18 cellular contexts compared by ENCODE assay signal in the genomic region with DNA sequence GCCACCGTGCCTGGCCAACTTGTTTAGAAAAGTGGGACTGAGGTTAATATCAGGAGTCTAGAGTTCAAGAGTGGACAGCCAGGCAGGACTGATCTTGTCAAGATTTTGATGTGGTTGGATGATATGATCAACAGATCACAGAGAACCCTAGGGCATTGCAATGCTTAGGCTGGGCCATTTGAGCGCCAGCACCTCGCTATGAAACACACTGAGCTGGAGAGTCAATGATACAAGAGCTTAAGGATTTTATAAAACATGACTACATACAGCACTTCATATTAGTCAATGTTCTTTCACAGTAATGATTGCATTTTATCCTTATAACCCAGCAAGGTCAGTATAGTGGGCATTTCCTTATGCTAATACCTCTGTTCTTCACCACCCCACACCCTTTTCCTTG. TPM values are rescaled to one million over a fixed set of nuclear protein-coding genes. Genes with fewer than 3 reads are reported as not detected.
DNase-seq lines count a peak whose midpoint lies in the region; ATAC-seq, FAIRE-seq and TF ChIP-seq lines count a peak whose summit lies in the region.
"Had no signal": no experiment of that assay in that cellular context is flagged by ENCODE, and none has a peak within 500 bp of the region (broad histone marks: within the 10 kb centered on the region; RNA-seq: fewer than 3 reads in every experiment).

No MANE protein-coding gene starts in this region.

- no peaks in the 10 kb centered on the region for H3K9me3 ChIP-seq in IMR-90 (ENCODE audit: control insufficient read depth, insufficient read depth, low read length)
- H3K9me3 ChIP-seq in astrocyte (ENCODE audit: insufficient read depth, low read depth, low read length) = no peaks in the 10 kb centered on the region
- H3K9me3 ChIP-seq in kidney (ENCODE audit: control insufficient read depth in 1 of 2, low read length in 2 of 2) = no peaks in the 10 kb centered on the region
- H3K9me3 ChIP-seq in stomach smooth muscle (ENCODE audit: control insufficient read depth in 2 of 2, low read length in 2 of 2) = no peaks in the 10 kb centered on the region
- H3K9me3 ChIP-seq in gastrocnemius medialis = no peaks in the 10 kb centered on the region
- H3K9me3 ChIP-seq: BLaER1 had no signal

- no peak overlapping the region for H3K4ac ChIP-seq in IMR-90 (ENCODE audit: low read depth, low read length)

- H3K36me3 Mint-ChIP-seq in astrocyte (ENCODE audit: low read depth, unreplicated experiment) = peaks cover 3% of the 10 kb centered on the region

- no peak overlapping the region for H3K56ac ChIP-seq in IMR-90 (ENCODE audit: extremely low read depth, insufficient read depth, low read length)

- no peaks in the 10 kb centered on the region for H3K9me3 Mint-ChIP-seq in astrocyte (ENCODE audit: unreplicated experiment)
- H3K9me3 Mint-ChIP-seq: HFFc6 had no signal

- no peak overlapping the region for H2BK5ac ChIP-seq in IMR-90 (ENCODE audit: low read depth, low read length, poor library complexity, severe bottlenecking)

- BruUV-seq in IMR-90 (replicated peaks; lab: Mats Ljungman, UMichigan) = no TSS peak

- no peak for ATAC-seq in IMR-90 (ENCODE audit: low read depth)
- no peak for ATAC-seq in GM18873 (IDR thresholded peaks at IDR 0.05; ENCODE audit: low FRiP score, unreplicated experiment)
- no peak for ATAC-seq in gastrocnemius medialis
- ATAC-seq: Panc1 had no signal

- no peak overlapping the region for H4K91ac ChIP-seq in IMR-90 (ENCODE audit: insufficient read depth, low read depth, low read length)

- H2AFZ ChIP-seq in IMR-90 (replicated peaks; ENCODE audit: low read length, poor library complexity) = no peak overlapping the region
- no peak overlapping the region for H2AFZ ChIP-seq in astrocyte (ENCODE audit: low read depth, low read length)

- H3K4me1 Mint-ChIP-seq in astrocyte (ENCODE audit: low read depth, unreplicated experiment) = peaks cover 47% of the 10 kb centered on the region

- DNase-seq in IMR-90 = no peak
- no peak for DNase-seq in astrocyte (ENCODE audit: low read depth)
- DNase-seq in kidney = peak; percentile 2
- no peak for DNase-seq in NK-92 (lab: John Stamatoyannopoulos, UW; ENCODE audit: unreplicated experiment)
- no peak for DNase-seq in KBM-7
- no peak for DNase-seq in gastrocnemius medialis
- DNase-seq: DMS 273 treated with DMSO at 0.1 percent for 48 hours, HFFc6, MM.1S, NCI-H1105, NCI-H187, NCI-H446, SHP77 had no signal

- peaks cover 12% of the 10 kb centered on the region; the same call in 1 of the 2 replicates for H3K9me1 ChIP-seq in IMR-90 (ENCODE audit: insufficient read depth, low read length)

- no peak overlapping the region for H3K14ac ChIP-seq in IMR-90 (replicated peaks; ENCODE audit: low read depth, low read length)

- no peak overlapping the region for H3K18ac ChIP-seq in IMR-90 (ENCODE audit: low read depth, low read length)

- no peaks in the 10 kb centered on the region for H3K79me2 ChIP-seq in astrocyte (ENCODE audit: insufficient read depth, low read length)

- 100% methylated on average over 1 of the region's 3 CpGs; no CpG with 5 or more reads in 1 of the 2 experiments for WGBS in IMR-90 (ENCODE audit: extremely low coverage in 2 of 2, insufficient read length in 1 of 2), 2 experiments

- peaks cover 5% of the 10 kb centered on the region for H3K27me3 Mint-ChIP-seq in astrocyte (ENCODE audit: low read depth, unreplicated experiment)

- in situ Hi-C loops in IMR-90 (cut with MboI; ENCODE audit: low sequenced_read_pairs) (loop anchor here (25.0 kb wide), 1 partner anchor 500 kb away; a partner anchor contains a TSS), KBM-7 (cut with MboI; ENCODE audit: low pct_unique_long_range_greater_than_20kb, low sequenced_read_pairs) (no loop called here), gastrocnemius medialis (cut with MboI; ENCODE audit: low sequenced_read_pairs in 4 of 4) (loop anchor here in 1 of 4 donors (10.0 to 25.0 kb wide), 2 partner anchors 48 to 150 kb away; no protein-coding TSS in a partner anchor)

- H4K5ac ChIP-seq in IMR-90 (ENCODE audit: low read depth, low read length) = no peak overlapping the region

- H2AK9ac ChIP-seq in IMR-90 (replicated peaks; ENCODE audit: low read depth, low read length, poor library complexity) = no peak overlapping the region

- H2BK120ac ChIP-seq in IMR-90 (ENCODE audit: low read depth, low read length) = no peak overlapping the region

- CTCF ChIA-PET in IMR-90 (lab: Yijun Ruan, JAX) = no interaction called here

- H3K4me1 ChIP-seq in IMR-90 (ENCODE audit: control insufficient read depth, insufficient read depth, low read length) (peaks cover 9% of the 10 kb centered on the region), astrocyte (ENCODE audit: insufficient read depth, low read length) (peaks cover 27% of the 10 kb centered on the region), kidney (ENCODE audit: control insufficient read depth in 1 of 2, insufficient read depth in 1 of 2, low read depth in 1 of 2, low read length in 2 of 2) (peaks cover 0 to 13% of the 10 kb centered on the region in 2 donors), stomach smooth muscle (ENCODE audit: control insufficient read depth, insufficient read depth, low read length) (peaks cover 40% of the 10 kb centered on the region), gastrocnemius medialis (peaks cover 14 to 17% of the 10 kb centered on the region in 2 donors)

- peak overlapping the region; percentile 18; the same call in 1 of the 2 replicates for H2BK20ac ChIP-seq in IMR-90 (ENCODE audit: low read depth, low read length)

- H3K4me2 ChIP-seq in IMR-90 (ENCODE audit: low read depth, low read length) = no peak overlapping the region
- no peak overlapping the region for H3K4me2 ChIP-seq in astrocyte (ENCODE audit: low read length)
- H3K4me2 ChIP-seq: BLaER1, KMS-11 had no signal

- H4K8ac ChIP-seq in IMR-90 (ENCODE audit: low read depth in 2 of 2, low read length in 2 of 2) = no peak overlapping the region

- POLR2A ChIA-PET in IMR-90 (lab: Charles Lee; ENCODE audit: unreplicated experiment) = no interaction called here

- no peak overlapping the region; the same call in 1 of the 3 replicates for H2BK15ac ChIP-seq in IMR-90 (ENCODE audit: low read depth, low read length)

- no peak overlapping the region for H2AK5ac ChIP-seq in IMR-90 (ENCODE audit: low read depth, low read length)

- intact Hi-C loops in IMR-90 (cut with micrococcal nuclease) (no loop called here), kidney (cut with DNase I) (no loop called here), gastrocnemius medialis (cut with DNase I; ENCODE audit: low total_unique reads) (no loop called here)

- H3K4me3 ChIP-seq in IMR-90 (ENCODE audit: insufficient read depth, low read depth, low read length) (no peak overlapping the region), astrocyte (ENCODE audit: insufficient read depth, low read depth, low read length) (no peak overlapping the region), kidney (ENCODE audit: low read length in 2 of 2) (no peak overlapping the region), stomach smooth muscle (ENCODE audit: low read length in 2 of 2) (no peak overlapping the region), gastrocnemius medialis (no peak overlapping the region)
- H3K4me3 ChIP-seq: BLaER1 had no signal

- H3K27ac ChIP-seq in IMR-90 (ENCODE audit: insufficient read depth, low read length) (no peak overlapping the region), astrocyte (ENCODE audit: low read depth, low read length) (no peak overlapping the region), kidney (ENCODE audit: low read depth in 2 of 2, low read length in 2 of 2) (no peak overlapping the region), stomach smooth muscle (ENCODE audit: low read length) (peak overlapping the region; percentile 49), gastrocnemius medialis (no peak overlapping the region)
- H3K27ac ChIP-seq: BLaER1, KMS-11 had no signal

- H4K20me1 ChIP-seq in IMR-90 (ENCODE audit: insufficient read depth, low read length) = no peaks in the 10 kb centered on the region
- no peaks in the 10 kb centered on the region for H4K20me1 ChIP-seq in astrocyte (ENCODE audit: insufficient read depth, low read length)
- H4K20me1 ChIP-seq: BLaER1 had no signal

- TF ChIP-seq CTCF in IMR-90 (conservative IDR thresholded peaks at IDR 0.05; ENCODE audit: low read depth, low read length) (no peak), astrocyte (IDR thresholded peaks at IDR 0.05; ENCODE audit: insufficient read depth, low read depth, low read length) (no peak), kidney (IDR thresholded peaks at IDR 0.05; ENCODE audit: borderline replicate concordance, extremely low read depth, insufficient read depth) (no peak), gastrocnemius medialis (IDR thresholded peaks at IDR 0.05 in 4 of 5, conservative IDR thresholded peaks at IDR 0.05 in 1 of 5) (no peak)

- H3K9ac ChIP-seq in IMR-90 (ENCODE audit: low read depth, low read length) = no peak overlapping the region
- no peak overlapping the region for H3K9ac ChIP-seq in astrocyte (ENCODE audit: low read length)
- H3K9ac ChIP-seq in kidney (ENCODE audit: low read length in 2 of 2) = no peak overlapping the region
- no peak overlapping the region for H3K9ac ChIP-seq in stomach smooth muscle (ENCODE audit: low read length in 2 of 2)
- H3K9ac ChIP-seq: BLaER1, KMS-11 had no signal

- H3K27me3 ChIP-seq in IMR-90 (ENCODE audit: control insufficient read depth, insufficient read depth, low read length) (no peaks in the 10 kb centered on the region), astrocyte (ENCODE audit: insufficient read depth, low read length) (no peaks in the 10 kb centered on the region), stomach smooth muscle (ENCODE audit: control insufficient read depth in 1 of 2, insufficient read depth in 2 of 2, low read length in 2 of 2) (no peaks in the 10 kb centered on the region), gastrocnemius medialis (no peaks in the 10 kb centered on the region)
- H3K27me3 ChIP-seq: BLaER1 had no signal

- peak overlapping the region; percentile 21 for H3K4me3 Mint-ChIP-seq in astrocyte (ENCODE audit: unreplicated experiment)
- H3K4me3 Mint-ChIP-seq: HFFc6 had no signal

- dilution Hi-C loops in IMR-90 (cut with HindIII; ENCODE audit: low sequenced_read_pairs, unreplicated experiment) = no loop called here

- no peaks in the 10 kb centered on the region for H3K36me3 ChIP-seq in IMR-90 (ENCODE audit: control insufficient read depth, insufficient read depth, low read length)
- H3K36me3 ChIP-seq in astrocyte (ENCODE audit: insufficient read depth, low read length) = no peaks in the 10 kb centered on the region
- no peaks in the 10 kb centered on the region for H3K36me3 ChIP-seq in kidney (ENCODE audit: control insufficient read depth in 1 of 2, insufficient read depth in 2 of 2, low read length in 2 of 2)
- H3K36me3 ChIP-seq in stomach smooth muscle (ENCODE audit: control insufficient read depth in 2 of 2, insufficient read depth in 2 of 2, low read length in 2 of 2) = no peaks in the 10 kb centered on the region
- no peaks in the 10 kb centered on the region for H3K36me3 ChIP-seq in gastrocnemius medialis
- H3K36me3 ChIP-seq: BLaER1 had no signal

- TF ChIP-seq POLR2A in IMR-90 (IDR thresholded peaks at IDR 0.05; ENCODE audit: low read depth, low read length) (no peak), gastrocnemius medialis (IDR thresholded peaks at IDR 0.05) (no peak)

- H3K79me1 ChIP-seq in IMR-90 (ENCODE audit: low read depth in 1 of 2, low read length in 2 of 2) = no peaks in the 10 kb centered on the region

- FAIRE-seq in astrocyte (lab: Jason Lieb, UNC) (no peak), kidney (lab: Jason Lieb, UNC) (no peak)

- no peak for TF ChIP-seq RAD21 in IMR-90 (IDR thresholded peaks at IDR 0.05; ENCODE audit: low read length)

- H3K23ac ChIP-seq in IMR-90 (ENCODE audit: low read depth, low read length) = no peak overlapping the region

- peak overlapping the region; percentile 60 for H3K27ac Mint-ChIP-seq in astrocyte (ENCODE audit: unreplicated experiment)
- H3K27ac Mint-ChIP-seq: HFFc6 had no signal

RNA-seq across cellular contexts. Expression of a gene that starts 15.4 kb away (rescaled TPM):
- total RNA-seq in IMR-90 (2012; rRNA removed) = 10.6 and 12.2 TPM in 2 replicates
- polyA plus RNA-seq in IMR-90 (2012; rRNA removed) = 17.8 and 18.5 TPM in 2 replicates
- polyA plus RNA-seq in IMR-90 (2012; cell fraction: cytosol; rRNA removed) = 12.2 and 14.4 TPM in 2 replicates
- 12.7 and 13.0 TPM in 2 replicates for polyA plus RNA-seq in IMR-90 (2012; cell fraction: nucleus; rRNA removed; ENCODE audit: low replicate concordance)
- total RNA-seq in astrocyte = 41.7 and 41.9 TPM in 2 replicates
- 45.2 TPM for total RNA-seq in kidney
- 18.1 TPM for polyA plus RNA-seq in kidney (ENCODE audit: insufficient read depth, low read depth, low replicate concordance)
- total RNA-seq in gastrocnemius medialis = 10 to 100 TPM; 16.4 to 24.7 (median 16.8) TPM

RNA-seq across cellular contexts. Expression of a gene that starts 38.1 kb away (rescaled TPM):
- total RNA-seq in IMR-90 (2012; rRNA removed) (16.1 and 17.6 TPM in 2 replicates), astrocyte (101 and 113 TPM in 2 replicates), kidney (99.4 TPM), gastrocnemius medialis (1 to 10 TPM; 6.0 to 9.8 (median 8.1) TPM)
- polyA plus RNA-seq in IMR-90 (2012; rRNA removed) (26.8 and 30.0 TPM in 2 replicates), kidney (ENCODE audit: insufficient read depth, low read depth, low replicate concordance) (5.0 TPM)
- polyA plus RNA-seq in IMR-90 (2012; cell fraction: cytosol; rRNA removed) = 10.9 and 13.3 TPM in 2 replicates
- polyA plus RNA-seq in IMR-90 (2012; cell fraction: nucleus; rRNA removed; ENCODE audit: low replicate concordance) = 92.0 and 112 TPM in 2 replicates

RNA-seq across cellular contexts. Expression of a gene that starts 48.2 kb away (rescaled TPM):
- 1.4 and 1.9 TPM in 2 replicates for total RNA-seq in IMR-90 (2012; rRNA removed)
- polyA plus RNA-seq in IMR-90 (2012; rRNA removed) = 2.2 and 2.8 TPM in 2 replicates
- 1.3 and 2.5 TPM in 2 replicates for polyA plus RNA-seq in IMR-90 (2012; cell fraction: cytosol; rRNA removed)
- polyA plus RNA-seq in IMR-90 (2012; cell fraction: nucleus; rRNA removed; ENCODE audit: low replicate concordance) = 4.1 and 6.9 TPM in 2 replicates
- 0.79 TPM in 1 of 2 replicates, not detected in the other for total RNA-seq in astrocyte
- 1.1 TPM for total RNA-seq in kidney
- polyA plus RNA-seq in kidney (ENCODE audit: insufficient read depth, low read depth, low replicate concordance) = 5.9 TPM
- 100 to 1,000 TPM in 1 of 4 donors, 10 to 100 TPM in 3; 57.8 to 114 (median 77.7) TPM for total RNA-seq in gastrocnemius medialis

Comparison
In these comparisons a context has a peak if more than half of its experiments do, and no peak if none do; other contexts are left out.
1. RNA of a gene that starts 48.2 kb away (total RNA-seq): 57.8 to 114 TPM in gastrocnemius medialis; 1.4 to 1.9 TPM in IMR-90, 1.1 TPM in kidney (single experiment) and 0.79 TPM in astrocyte; every median in the first group is over 10 times any median in the second.